Comparison of ENCODE assay signal across 23 cellular contexts in genomic region chr11:67490727-67491065, GRCh38. TPM values are rescaled to one million over a fixed set of nuclear protein-coding genes. Genes with fewer than 3 reads are reported as not detected.
DNase-seq lines count a peak whose midpoint lies in the region; ATAC-seq and TF ChIP-seq lines count a peak whose summit lies in the region.
"Had no signal": no experiment of that assay in that cellular context is flagged by ENCODE, and none has a peak within 500 bp of the region (broad histone marks: within the 10 kb centered on the region; RNA-seq: fewer than 3 reads in every experiment).

No MANE protein-coding gene starts in this region.

- DNase-seq in activated CD4-positive, alpha-beta T cell treated with anti-CD3 and anti-CD28 coated beads, Interleukin-2, amount 10 ng/mL, durations not matched to agents 7 days and 5 days, result no peak
- no peak for DNase-seq in activated CD4-positive, alpha-beta T cell treated with anti-CD3 and anti-CD28 coated beads, Interleukin-2, amount 50 U/mL, for 48 hours
- DNase-seq in DND-41 (peak; percentile 6), nephron progenitor cell (no peak), iPS-NIHi7 (ENCODE audit: extremely low spot score) (no peak), middle frontal gyrus (ENCODE audit: extremely low spot score, low spot score) (no peak)
- DNase-seq in T-helper 2 cell treated with Interferon-gamma antibody and Interleukin-4, amounts not matched to agents 5 μg/mL and 100 μg/mL, for 36 hours (ENCODE audit: low spot score), result no peak
- DNase-seq: activated CD8-positive, alpha-beta memory T cell treated with anti-CD3 and anti-CD28 coated beads for 24 hours; C1 segment of cervical spinal cord; esophagus squamous epithelium; GDM1; left cardiac atrium; NCI-H187; NCI-H226; NK-92 treated with Interleukin-12 subunit alpha and Interleukin-12 subunit beta, amount 100 ng/mL, for 24 hours; psoas muscle; stimulated activated CD4-positive, alpha-beta T cell treated with anti-CD3 and anti-CD28 coated beads, Interleukin-4, amount 100 ng/mL, for 4 hours; uterus had no signal

- no peak overlapping the region for H3K9ac ChIP-seq in DND-41 (ENCODE audit: low read depth, low read length)

- H4K20me1 ChIP-seq in DND-41 (ENCODE audit: insufficient read depth, low read length), result peaks cover 44% of the 10 kb centered on the region

- no peaks in the 10 kb centered on the region for H3K9me3 Mint-ChIP-seq in activated CD4-positive, alpha-beta T cell treated with anti-CD3 and anti-CD28 coated beads, Interleukin-2, amount 10 ng/mL, durations not matched to agents 7 days and 5 days
- peaks cover 4% of the 10 kb centered on the region for H3K9me3 Mint-ChIP-seq in activated T-helper 17 cell treated with anti-CD3 and anti-CD28 coated beads, Interleukin-2, amount 50 U/mL, for 72 hours
- H3K9me3 Mint-ChIP-seq in nephron progenitor cell, result no peaks in the 10 kb centered on the region
- H3K9me3 Mint-ChIP-seq in T-helper 2 cell treated with Interferon-gamma antibody and Interleukin-4, amounts not matched to agents 5 μg/mL and 100 μg/mL, for 36 hours, result no peaks in the 10 kb centered on the region
- H3K9me3 Mint-ChIP-seq: neural crest cell had no signal

- no peaks in the 10 kb centered on the region for H3K27me3 Mint-ChIP-seq in activated CD4-positive, alpha-beta T cell treated with anti-CD3 and anti-CD28 coated beads, Interleukin-2, amount 10 ng/mL, durations not matched to agents 7 days and 5 days
- H3K27me3 Mint-ChIP-seq in activated T-helper 17 cell treated with anti-CD3 and anti-CD28 coated beads, Interleukin-2, amount 50 U/mL, for 72 hours, result no peaks in the 10 kb centered on the region
- H3K27me3 Mint-ChIP-seq in nephron progenitor cell (ENCODE audit: low read depth, poor library complexity), result peaks cover 4% of the 10 kb centered on the region
- H3K27me3 Mint-ChIP-seq in T-helper 2 cell treated with Interferon-gamma antibody and Interleukin-4, amounts not matched to agents 5 μg/mL and 100 μg/mL, for 36 hours (ENCODE audit: low read depth), result no peaks in the 10 kb centered on the region

- no peak overlapping the region for H3K4me3 ChIP-seq in DND-41 (ENCODE audit: low read depth in 1 of 2, low read length in 2 of 2)
- H3K4me3 ChIP-seq: esophagus squamous epithelium, psoas muscle, uterus had no signal

- no peak for TF ChIP-seq CTCF in DND-41 (IDR thresholded peaks at IDR 0.05; ENCODE audit: borderline replicate concordance, extremely low read depth, low read length, poor library complexity, severe bottlenecking)
- TF ChIP-seq CTCF in nephron progenitor cell (IDR thresholded peaks at IDR 0.05), result no peak

- H2AFZ ChIP-seq in DND-41 (ENCODE audit: low read depth, low read length), result no peak overlapping the region

- H3K36me3 ChIP-seq in DND-41 (ENCODE audit: insufficient read depth, low read length), result peaks cover 98% of the 10 kb centered on the region
- H3K36me3 ChIP-seq: uterus had no signal

- peaks cover 48% of the 10 kb centered on the region for H3K36me3 Mint-ChIP-seq in activated CD4-positive, alpha-beta T cell treated with anti-CD3 and anti-CD28 coated beads, Interleukin-2, amount 10 ng/mL, durations not matched to agents 7 days and 5 days (ENCODE audit: low read depth)
- H3K36me3 Mint-ChIP-seq in activated T-helper 17 cell treated with anti-CD3 and anti-CD28 coated beads, Interleukin-2, amount 50 U/mL, for 72 hours (ENCODE audit: low read depth), result peaks cover 87% of the 10 kb centered on the region
- H3K36me3 Mint-ChIP-seq in nephron progenitor cell (ENCODE audit: low read depth), result peaks cover 19% of the 10 kb centered on the region
- H3K36me3 Mint-ChIP-seq in T-helper 2 cell treated with Interferon-gamma antibody and Interleukin-4, amounts not matched to agents 5 μg/mL and 100 μg/mL, for 36 hours (ENCODE audit: low read depth), result peaks cover 44% of the 10 kb centered on the region

- ATAC-seq in DND-41 (ENCODE audit: insufficient read depth, low read depth), result no peak
- no peak for ATAC-seq in activated T-helper 17 cell treated with anti-CD3 and anti-CD28 coated beads, Interleukin-2, amount 50 U/mL, for 72 hours (replicated peaks)
- ATAC-seq: left cardiac atrium had no signal

- POLR2A ChIA-PET in activated CD4-positive, alpha-beta T cell treated with anti-CD3 and anti-CD28 coated beads, Interleukin-2, amount 10 ng/mL, durations not matched to agents 7 days and 5 days (lab: Charles Lee), result no interaction called here

- no peaks in the 10 kb centered on the region for H3K27me3 ChIP-seq in DND-41 (ENCODE audit: insufficient read depth, low read length, poor library complexity)
- H3K27me3 ChIP-seq: esophagus squamous epithelium, uterus had no signal

- no peak overlapping the region for H3K27ac ChIP-seq in DND-41 (ENCODE audit: low read length)
- H3K27ac ChIP-seq: esophagus squamous epithelium, psoas muscle, uterus had no signal

- H3K9me3 ChIP-seq in DND-41 (ENCODE audit: insufficient read depth, low read length, severe bottlenecking), result no peaks in the 10 kb centered on the region
- H3K9me3 ChIP-seq: esophagus squamous epithelium, psoas muscle, uterus had no signal

- H3K4me1 ChIP-seq in DND-41 (ENCODE audit: insufficient read depth, low read length), result peaks cover 11% of the 10 kb centered on the region
- H3K4me1 ChIP-seq: psoas muscle, uterus had no signal

- no peak overlapping the region for H3K4me2 ChIP-seq in DND-41 (ENCODE audit: insufficient read depth, low read length)

- peaks cover 35% of the 10 kb centered on the region for H3K4me1 Mint-ChIP-seq in activated CD4-positive, alpha-beta T cell treated with anti-CD3 and anti-CD28 coated beads, Interleukin-2, amount 10 ng/mL, durations not matched to agents 7 days and 5 days
- peaks cover 26% of the 10 kb centered on the region for H3K4me1 Mint-ChIP-seq in activated T-helper 17 cell treated with anti-CD3 and anti-CD28 coated beads, Interleukin-2, amount 50 U/mL, for 72 hours
- peaks cover 32% of the 10 kb centered on the region for H3K4me1 Mint-ChIP-seq in nephron progenitor cell
- H3K4me1 Mint-ChIP-seq in T-helper 2 cell treated with Interferon-gamma antibody and Interleukin-4, amounts not matched to agents 5 μg/mL and 100 μg/mL, for 36 hours (ENCODE audit: low read depth), result peaks cover 30% of the 10 kb centered on the region

- H3K27ac Mint-ChIP-seq in activated CD4-positive, alpha-beta T cell treated with anti-CD3 and anti-CD28 coated beads, Interleukin-2, amount 10 ng/mL, durations not matched to agents 7 days and 5 days, result peak overlapping the region; percentile 13
- peak overlapping the region; percentile 56 for H3K27ac Mint-ChIP-seq in activated T-helper 17 cell treated with anti-CD3 and anti-CD28 coated beads, Interleukin-2, amount 50 U/mL, for 72 hours
- H3K27ac Mint-ChIP-seq in nephron progenitor cell, result peak overlapping the region; percentile 95
- no peak overlapping the region for H3K27ac Mint-ChIP-seq in T-helper 2 cell treated with Interferon-gamma antibody and Interleukin-4, amounts not matched to agents 5 μg/mL and 100 μg/mL, for 36 hours

- peaks cover 24% of the 10 kb centered on the region for H3K79me2 ChIP-seq in DND-41 (ENCODE audit: insufficient read depth, low read length)

- no peak overlapping the region for H3K4me3 Mint-ChIP-seq in activated CD4-positive, alpha-beta T cell treated with anti-CD3 and anti-CD28 coated beads, Interleukin-2, amount 10 ng/mL, durations not matched to agents 7 days and 5 days
- peak overlapping the region; percentile 60 for H3K4me3 Mint-ChIP-seq in activated T-helper 17 cell treated with anti-CD3 and anti-CD28 coated beads, Interleukin-2, amount 50 U/mL, for 72 hours
- H3K4me3 Mint-ChIP-seq in nephron progenitor cell, result no peak overlapping the region
- H3K4me3 Mint-ChIP-seq in T-helper 2 cell treated with Interferon-gamma antibody and Interleukin-4, amounts not matched to agents 5 μg/mL and 100 μg/mL, for 36 hours, result no peak overlapping the region

- CTCF ChIA-PET in activated CD4-positive, alpha-beta T cell treated with anti-CD3 and anti-CD28 coated beads, Interleukin-2, amount 10 ng/mL, durations not matched to agents 7 days and 5 days (lab: Charles Lee), result interaction anchor here (0.9 to 2.4 kb wide), 6 partner anchors 15 to 145 kb away, joined by 3 to 11 read pairs (median 4); partner anchors contain the start of genes PITPNM1, PPP1CA and PTPRCAP

RNA-seq across cellular contexts. Expression of gene AIP, which starts 7.9 kb away (rescaled TPM):
- 100 to 1,000 TPM; 149 to 164 TPM for total RNA-seq in activated CD4-positive, alpha-beta T cell treated with anti-CD3 and anti-CD28 coated beads, Interleukin-2, amount 10 ng/mL, durations not matched to agents 7 days and 5 days
- 100 to 1,000 TPM; 152 to 186 TPM for total RNA-seq in activated T-helper 17 cell treated with anti-CD3 and anti-CD28 coated beads, Interleukin-2, amount 50 U/mL, for 72 hours

RNA-seq across cellular contexts. Expression of gene PITPNM1, which starts 14.5 kb away (rescaled TPM):
- 100 to 1,000 TPM; 100 to 110 TPM for total RNA-seq in activated CD4-positive, alpha-beta T cell treated with anti-CD3 and anti-CD28 coated beads, Interleukin-2, amount 10 ng/mL, durations not matched to agents 7 days and 5 days
- 100 to 1,000 TPM in 1 of 2 donors, 10 to 100 TPM in 1; 97.9 to 111 TPM for total RNA-seq in activated T-helper 17 cell treated with anti-CD3 and anti-CD28 coated beads, Interleukin-2, amount 50 U/mL, for 72 hours

RNA-seq across cellular contexts. Expression of gene CDK2AP2, which starts 17.3 kb away (rescaled TPM):
- total RNA-seq in activated CD4-positive, alpha-beta T cell treated with anti-CD3 and anti-CD28 coated beads, Interleukin-2, amount 10 ng/mL, durations not matched to agents 7 days and 5 days, result 100 to 1,000 TPM; 117 to 126 TPM
- 10 to 100 TPM; 65.0 to 71.7 TPM for total RNA-seq in activated T-helper 17 cell treated with anti-CD3 and anti-CD28 coated beads, Interleukin-2, amount 50 U/mL, for 72 hours

RNA-seq across cellular contexts. Expression of gene TMEM134, which starts 21.6 kb away (rescaled TPM):
- 10 to 100 TPM; 42.2 to 47.2 TPM for total RNA-seq in activated CD4-positive, alpha-beta T cell treated with anti-CD3 and anti-CD28 coated beads, Interleukin-2, amount 10 ng/mL, durations not matched to agents 7 days and 5 days
- 10 to 100 TPM; 30.0 to 83.0 TPM for total RNA-seq in activated T-helper 17 cell treated with anti-CD3 and anti-CD28 coated beads, Interleukin-2, amount 50 U/mL, for 72 hours

RNA-seq across cellular contexts. Expression of gene CABP2, which starts 32.5 kb away (rescaled TPM):
- not detected for total RNA-seq in activated CD4-positive, alpha-beta T cell treated with anti-CD3 and anti-CD28 coated beads, Interleukin-2, amount 10 ng/mL, durations not matched to agents 7 days and 5 days
- total RNA-seq in activated T-helper 17 cell treated with anti-CD3 and anti-CD28 coated beads, Interleukin-2, amount 50 U/mL, for 72 hours, result not detected
- total RNA-seq: aorta, esophagus squamous epithelium, H7, left cardiac atrium, mesenteric fat pad, neural crest cell, psoas muscle, uterus had no signal
